Comparison of ENCODE assay signal across 2 cellular contexts in genomic region chr18:23503967-23504352, GRCh38.
TF ChIP-seq lines count a peak whose summit lies in the region.

No MANE protein-coding gene starts in this region.

TF ChIP-seq in SK-N-SH, 30 proteins besides CTCF, POLR2A, EP300 and RAD21 (continued from another document):
- TF ChIP-seq MAX (IDR thresholded peaks at IDR 0.05; ENCODE audit: low read depth) = no peak
- TF ChIP-seq PBX3 (IDR thresholded peaks at IDR 0.05) = no peak
- TF ChIP-seq GABPA (IDR thresholded peaks at IDR 0.05; ENCODE audit: low read depth) = no peak
- TF ChIP-seq JUND (IDR thresholded peaks at IDR 0.05) = no peak
- TF ChIP-seq TAF1 (IDR thresholded peaks at IDR 0.05; ENCODE audit: borderline replicate concordance, low read depth, low read length) = no peak
- no peak for TF ChIP-seq TCF12 (IDR thresholded peaks at IDR 0.05)
- no peak for TF ChIP-seq REST (IDR thresholded peaks at IDR 0.05; ENCODE audit: low read depth, low read length)
- no peak for TF ChIP-seq RCOR1 (IDR thresholded peaks at IDR 0.05; ENCODE audit: low read length)
- TF ChIP-seq NRF1 (IDR thresholded peaks at IDR 0.05; ENCODE audit: low read depth, low read length) = no peak
- no peak for TF ChIP-seq RXRA (IDR thresholded peaks at IDR 0.05; ENCODE audit: borderline replicate concordance, low read depth)
- TF ChIP-seq MXI1 (IDR thresholded peaks at IDR 0.05; ENCODE audit: low read depth, low read length) = no peak
- TF ChIP-seq FOXM1 (IDR thresholded peaks at IDR 0.05; ENCODE audit: low read depth) = no peak
- no peak for TF ChIP-seq EZH2phosphoT487 (IDR thresholded peaks at IDR 0.05; ENCODE audit: borderline replicate concordance, low read depth)
- no peak for TF ChIP-seq FOXJ3 (CRISPR knock-in tag; IDR thresholded peaks at IDR 0.05)
- no peak for TF ChIP-seq ELF1 (IDR thresholded peaks at IDR 0.05)
- TF ChIP-seq GATA2 (CRISPR knock-in tag; IDR thresholded peaks at IDR 0.05) = no peak

TF ChIP-seq in SK-N-SH treated with all-trans-retinoic acid at 6 μM for 48 hours, 23 proteins besides CTCF, POLR2A, EP300 and RAD21 (continued from another document):
- TF ChIP-seq CREB5 (CRISPR knock-in tag; IDR thresholded peaks at IDR 0.05; ENCODE audit: low read depth) = no peak
- TF ChIP-seq TCF4 (CRISPR knock-in tag; IDR thresholded peaks at IDR 0.05; ENCODE audit: borderline replicate concordance) = no peak
- no peak for TF ChIP-seq ARNTL (CRISPR knock-in tag; IDR thresholded peaks at IDR 0.05; ENCODE audit: borderline replicate concordance, low read depth)
- no peak for TF ChIP-seq ESRRG (CRISPR knock-in tag; IDR thresholded peaks at IDR 0.05)
- TF ChIP-seq BACH2 (CRISPR knock-in tag; IDR thresholded peaks at IDR 0.05; ENCODE audit: borderline replicate concordance) = no peak
- no peak for TF ChIP-seq ZNF70 (CRISPR knock-in tag; IDR thresholded peaks at IDR 0.05)
- no peak for TF ChIP-seq POU6F1 (CRISPR knock-in tag; IDR thresholded peaks at IDR 0.05; ENCODE audit: borderline replicate concordance, low read depth)
- TF ChIP-seq ZFP3 (CRISPR knock-in tag; IDR thresholded peaks at IDR 0.05) = no peak
- no peak for TF ChIP-seq ZFP30 (CRISPR knock-in tag; IDR thresholded peaks at IDR 0.05)
- no peak for TF ChIP-seq ZC3H10 (CRISPR knock-in tag; IDR thresholded peaks at IDR 0.05)
